In genomic region chr4:6681191-6681590, GRCh38 we compare ENCODE assay signal across 1 cellular context.
TF ChIP-seq lines count a peak whose summit lies in the region.

No MANE protein-coding gene starts in this region.

TF ChIP-seq in endothelial cell of umbilical vein, 7 proteins besides CTCF, POLR2A, EP300 and RAD21:
- TF ChIP-seq MAX (IDR thresholded peaks at IDR 0.05; ENCODE audit: insufficient read depth, insufficient read length) (no peak), MYC (IDR thresholded peaks at IDR 0.05; ENCODE audit: low read depth, low read length) (no peak), GATA2 (IDR thresholded peaks at IDR 0.05; ENCODE audit: insufficient read depth, insufficient read length, low read depth, low read length) (no peak), POLR2AphosphoS5 (IDR thresholded peaks at IDR 0.05; ENCODE audit: insufficient read depth, low read depth, low read length) (no peak), FOS (IDR thresholded peaks at IDR 0.05; ENCODE audit: borderline replicate concordance, insufficient read depth, low read length) (no peak), JUN (IDR thresholded peaks at IDR 0.05; ENCODE audit: borderline replicate concordance, insufficient read depth, insufficient read length, low read depth) (no peak), EZH2 (IDR thresholded peaks at IDR 0.05; ENCODE audit: borderline replicate concordance, low read depth, low read length, severe bottlenecking) (no peak)
